In genomic region chr12:1517734-1518485, GRCh38 we compare ENCODE assay signal across 30 cellular contexts.
DNase-seq lines count a peak whose midpoint lies in the region; ATAC-seq and TF ChIP-seq lines count a peak whose summit lies in the region.
"Had no signal": no experiment of that assay in that cellular context is flagged by ENCODE, and none has a peak within 500 bp of the region (broad histone marks: within the 10 kb centered on the region; RNA-seq: fewer than 3 reads in every experiment).

No MANE protein-coding gene starts in this region.

- peak overlapping the region; percentile 73 for H2BK120ac ChIP-seq in IMR-90 (ENCODE audit: low read depth, low read length)
- H2BK120ac ChIP-seq in mesenchymal stem cell (ENCODE audit: low read depth, low read length): no peak overlapping the region

- no peak overlapping the region for H2BK5ac ChIP-seq in IMR-90 (ENCODE audit: low read depth, low read length, poor library complexity, severe bottlenecking)
- no peak overlapping the region for H2BK5ac ChIP-seq in mesenchymal stem cell (ENCODE audit: low read depth, low read length, poor library complexity, severe bottlenecking)

- POLR2A ChIA-PET in IMR-90 (lab: Charles Lee; ENCODE audit: unreplicated experiment): no interaction called here

- H3K36me3 ChIP-seq in BLaER1: no peaks in the 10 kb centered on the region
- no peaks in the 10 kb centered on the region for H3K36me3 ChIP-seq in IMR-90 (ENCODE audit: control insufficient read depth, insufficient read depth, low read length)
- no peaks in the 10 kb centered on the region for H3K36me3 ChIP-seq in breast epithelium
- H3K36me3 ChIP-seq in mesenchymal stem cell (ENCODE audit: control insufficient read depth in 1 of 2, insufficient read depth in 2 of 2, low read depth in 1 of 2, low read length in 2 of 2): no peaks in the 10 kb centered on the region
- H3K36me3 ChIP-seq: gastroesophageal sphincter, left ventricle myocardium inferior, ovary, stomach, tibial artery had no signal

- no peak overlapping the region for H4K5ac ChIP-seq in IMR-90 (ENCODE audit: low read depth, low read length)

- H3K18ac ChIP-seq in IMR-90 (ENCODE audit: low read depth, low read length): no peak overlapping the region
- H3K18ac ChIP-seq in mesenchymal stem cell (ENCODE audit: low read depth in 1 of 2, low read length in 2 of 2): peak overlapping the region in 1 of 2 experiments; percentile 4

- ATAC-seq in IMR-90 (ENCODE audit: low read depth) (no peak), HG02870 (IDR thresholded peaks at IDR 0.05; ENCODE audit: unreplicated experiment) (no peak)
- ATAC-seq: activated naive CD4-positive, alpha-beta T cell treated with anti-CD3 and anti-CD28 coated beads, Interleukin-2, amount 50 U/mL, for 72 hours; effector memory CD8-positive, alpha-beta T cell; gastroesophageal sphincter; naive thymus-derived CD8-positive, alpha-beta T cell had no signal

- intact Hi-C loops in IMR-90 (cut with micrococcal nuclease): no loop called here
- intact Hi-C loops in breast epithelium (cut with DNase I; ENCODE audit: low total_unique reads): no loop called here

- peak overlapping the region; percentile 74 for H3K4ac ChIP-seq in IMR-90 (ENCODE audit: low read depth, low read length)
- no peak overlapping the region for H3K4ac ChIP-seq in mesenchymal stem cell (ENCODE audit: low read depth in 1 of 2, low read length in 2 of 2)

- dilution Hi-C loops in IMR-90 (cut with HindIII; ENCODE audit: low sequenced_read_pairs, unreplicated experiment): no loop called here

- no CpG with 5 or more reads among the region's 8 CpGs for WGBS in IMR-90 (ENCODE audit: extremely low coverage in 2 of 2, insufficient read length in 1 of 2), 2 experiments
- WGBS in mesenchymal stem cell: 100% methylated on average over 4 of the region's 8 CpGs

- peaks cover 8% of the 10 kb centered on the region for H3K9me1 ChIP-seq in IMR-90 (ENCODE audit: insufficient read depth, low read length)

- H2BK20ac ChIP-seq in IMR-90 (ENCODE audit: low read depth, low read length): peak overlapping the region; percentile 69; the same call in 1 of the 2 replicates

- CTCF ChIA-PET in IMR-90 (lab: Yijun Ruan, JAX): interaction anchor here (0.7 kb wide), 1 partner anchor 8 kb away, joined by 3 read pairs; no protein-coding TSS in a partner anchor

- H2AK5ac ChIP-seq in IMR-90 (ENCODE audit: low read depth, low read length) (peak overlapping the region; percentile 84), mesenchymal stem cell (ENCODE audit: low read length, severe bottlenecking) (peak overlapping the region; percentile 86)

- no peak overlapping the region for H3K9ac ChIP-seq in BLaER1
- H3K9ac ChIP-seq in IMR-90 (ENCODE audit: low read depth, low read length): no peak overlapping the region
- peak overlapping the region; percentile 69 for H3K9ac ChIP-seq in mesenchymal stem cell (ENCODE audit: low read length)

- H3K79me1 ChIP-seq in IMR-90 (ENCODE audit: low read depth in 1 of 2, low read length in 2 of 2) (0 out of 4 replicates have a peak, but pooled peaks cover 0 to 5% of the 10 kb centered on the region in 2 experiments), mesenchymal stem cell (replicated peaks; ENCODE audit: low read length, poor library complexity, severe bottlenecking) (no peaks in the 10 kb centered on the region)

- TF ChIP-seq RAD21 in IMR-90 (IDR thresholded peaks at IDR 0.05; ENCODE audit: low read length): no peak

- in situ Hi-C loops in IMR-90 (cut with MboI; ENCODE audit: low sequenced_read_pairs): no loop called here

- no peak for DNase-seq in IMR-90
- DNase-seq in breast epithelium (ENCODE audit: low spot score in 2 of 2): no peak
- no peak for DNase-seq in mesenchymal stem cell
- no peak for DNase-seq in retina
- no peak for DNase-seq in NCI-H1417 (lab: John Stamatoyannopoulos, UW)
- DNase-seq in H4 (ENCODE audit: low spot score): no peak
- DNase-seq: activated CD4-positive, alpha-beta T cell treated with anti-CD3 and anti-CD28 coated beads, Interleukin-2, amount 50 U/mL, for 4 hours; AML-193; anterior cingulate cortex; cortex of kidney; effector memory CD8-positive, alpha-beta T cell; GF-D8; hypothalamus; left ventricle myocardium inferior; naive thymus-derived CD8-positive, alpha-beta T cell; NCI-H1048; NCI-H187 treated with DMSO at 0.1 percent for 48 hours; NCI-H524 treated with DMSO at 0.1 percent for 48 hours; NK-92 treated with Interleukin-12 subunit alpha and Interleukin-12 subunit beta, amount 100 ng/mL, for 24 hours; RPMI8226; small intestine; stomach; T-helper 1 cell had no signal

- no peak overlapping the region for H2AK9ac ChIP-seq in IMR-90 (replicated peaks; ENCODE audit: low read depth, low read length, poor library complexity)

- H4K8ac ChIP-seq in IMR-90 (ENCODE audit: low read depth in 2 of 2, low read length in 2 of 2) (0 out of 4 replicates have a peak overlapping the region, but pooled peaks of 1 of the 2 experiments have one; percentile 6), mesenchymal stem cell (ENCODE audit: low read length) (no peak overlapping the region)

- H3K14ac ChIP-seq in IMR-90 (replicated peaks; ENCODE audit: low read depth, low read length): 0 out of 2 replicates have a peak overlapping the region, but pooled peaks have one; percentile 39
- H3K14ac ChIP-seq in mesenchymal stem cell (ENCODE audit: low read length in 2 of 2): peak overlapping the region in 1 of 2 experiments; percentile 58

- H2BK15ac ChIP-seq in IMR-90 (ENCODE audit: low read depth, low read length) (0 out of 3 replicates have a peak overlapping the region, but pooled peaks have one; percentile 68), mesenchymal stem cell (ENCODE audit: low read depth, poor library complexity, severe bottlenecking) (no peak overlapping the region)

- H2BK12ac ChIP-seq in mesenchymal stem cell (ENCODE audit: low read length in 2 of 2): peak overlapping the region in 1 of 2 experiments; percentile 26

- H4K91ac ChIP-seq in IMR-90 (ENCODE audit: insufficient read depth, low read depth, low read length) (peak overlapping the region; percentile 43), mesenchymal stem cell (ENCODE audit: low read length) (no peak overlapping the region)

- H4K20me1 ChIP-seq in BLaER1 (no peaks in the 10 kb centered on the region), IMR-90 (ENCODE audit: insufficient read depth, low read length) (no peaks in the 10 kb centered on the region)

- TF ChIP-seq POLR2A in IMR-90 (IDR thresholded peaks at IDR 0.05; ENCODE audit: low read depth, low read length) (no peak), breast epithelium (IDR thresholded peaks at IDR 0.05) (no peak)

- BruUV-seq in IMR-90 (replicated peaks; lab: Mats Ljungman, UMichigan): no TSS peak

- no peaks in the 10 kb centered on the region for H3K27me3 ChIP-seq in BLaER1
- no peaks in the 10 kb centered on the region for H3K27me3 ChIP-seq in IMR-90 (ENCODE audit: control insufficient read depth, insufficient read depth, low read length)
- H3K27me3 ChIP-seq in breast epithelium: no peaks in the 10 kb centered on the region
- no peaks in the 10 kb centered on the region for H3K27me3 ChIP-seq in mesenchymal stem cell (ENCODE audit: control insufficient read depth in 1 of 2, insufficient read depth in 1 of 2, low read length in 2 of 2)
- H3K27me3 ChIP-seq: ovary, tibial artery had no signal

- no peak overlapping the region for H2AFZ ChIP-seq in IMR-90 (replicated peaks; ENCODE audit: low read length, poor library complexity)
- no peak overlapping the region for H2AFZ ChIP-seq in mesenchymal stem cell (ENCODE audit: low read depth, low read length)

- no peak overlapping the region for H3K23ac ChIP-seq in IMR-90 (ENCODE audit: low read depth, low read length)
- no peak overlapping the region for H3K23ac ChIP-seq in mesenchymal stem cell (ENCODE audit: low read length in 2 of 2)

- no peak overlapping the region for H3K56ac ChIP-seq in IMR-90 (ENCODE audit: extremely low read depth, insufficient read depth, low read length)

- H3K4me2 ChIP-seq in BLaER1 (peak overlapping the region; percentile 31; the same call in 1 of the 2 replicates), IMR-90 (ENCODE audit: low read depth, low read length) (no peak overlapping the region), mesenchymal stem cell (ENCODE audit: low read length, poor library complexity, severe bottlenecking) (no peak overlapping the region)

- H3K27ac ChIP-seq in BLaER1: no peak overlapping the region
- H3K27ac ChIP-seq in IMR-90 (ENCODE audit: insufficient read depth, low read length): no peak overlapping the region
- H3K27ac ChIP-seq in breast epithelium: no peak overlapping the region
- H3K27ac ChIP-seq in mesenchymal stem cell (ENCODE audit: low read length, poor library complexity, severe bottlenecking): no peak overlapping the region
- H3K27ac ChIP-seq: gastroesophageal sphincter, HL-60, left ventricle myocardium inferior, ovary, stomach, tibial artery had no signal

- H3K9me3 ChIP-seq in BLaER1 (peaks cover 22% of the 10 kb centered on the region), IMR-90 (ENCODE audit: control insufficient read depth, insufficient read depth, low read length) (no peaks in the 10 kb centered on the region), breast epithelium (peaks cover 5 to 7% of the 10 kb centered on the region in 2 donors), mesenchymal stem cell (ENCODE audit: control insufficient read depth, low read length) (peaks cover 8% of the 10 kb centered on the region)
- H3K9me3 ChIP-seq: ovary, stomach, tibial artery had no signal

- TF ChIP-seq CTCF in IMR-90 (conservative IDR thresholded peaks at IDR 0.05; ENCODE audit: low read depth, low read length): no peak
- no peak for TF ChIP-seq CTCF in breast epithelium (IDR thresholded peaks at IDR 0.05)

- H3K4me1 ChIP-seq in BLaER1 (peaks cover 12% of the 10 kb centered on the region), IMR-90 (ENCODE audit: control insufficient read depth, insufficient read depth, low read length) (peaks cover 16% of the 10 kb centered on the region), breast epithelium (no peaks in the 10 kb centered on the region), mesenchymal stem cell (ENCODE audit: control insufficient read depth, insufficient read depth, low read depth, low read length) (peaks cover 22% of the 10 kb centered on the region)
- H3K4me1 ChIP-seq: left ventricle myocardium inferior had no signal

- no peak overlapping the region for H3K4me3 ChIP-seq in BLaER1
- H3K4me3 ChIP-seq in IMR-90 (ENCODE audit: insufficient read depth, low read depth, low read length): no peak overlapping the region
- H3K4me3 ChIP-seq in breast epithelium: peak overlapping the region in 2 of 3 donors; percentile 46 to 61
- H3K4me3 ChIP-seq in mesenchymal stem cell (ENCODE audit: insufficient read depth in 1 of 2, low read depth in 1 of 2, low read length in 2 of 2): no peak overlapping the region
- H3K4me3 ChIP-seq: gastroesophageal sphincter, left ventricle myocardium inferior, ovary, tibial artery had no signal

TF ChIP-seq in IMR-90, 13 proteins besides CTCF, POLR2A, EP300 and RAD21 (continues in another document):
- TF ChIP-seq CHD1 (IDR thresholded peaks at IDR 0.05; ENCODE audit: low read depth, low read length) (no peak), MAFK (IDR thresholded peaks at IDR 0.05; ENCODE audit: low read depth, low read length) (no peak)

Comparison
In these comparisons a context has a peak if more than half of its experiments do, and no peak if none do; other contexts are left out.
1. H3K4me3 ChIP-seq: peak in breast epithelium (2 of 3); none in BLaER1 (single experiment), IMR-90 (single experiment) and mesenchymal stem cell (0 of 2).